1 cellular context compared by ENCODE assay signal in genomic region chr7:103347507-103348267, GRCh38.
A peak's percentile ranks its signal among the peaks of the same experiment; 100 is the strongest.
TF ChIP-seq lines count a peak whose summit lies in the region.

TSS of gene PSMC2 (plus strand) at chr7:103347643. CDS start at chr7:103347712, 69 bp downstream.

TF ChIP-seq in K562, 482 proteins besides CTCF, POLR2A, EP300 and RAD21 (continued from another document and continues in another):
- TF ChIP-seq THAP12 (CRISPR knock-in tag; IDR thresholded peaks at IDR 0.05) (no peak), CHAMP1 (IDR thresholded peaks at IDR 0.05) (0 out of 2 replicates have a peak, but pooled peaks have one; percentile 37), ETS1 (conservative IDR thresholded peaks at IDR 0.05; ENCODE audit: control insufficient read depth, low read depth, low read length) (peak; percentile 86), TRIM24 (IDR thresholded peaks at IDR 0.05) (peak in 1 of 2 experiments; percentile 95; a peak in 2 of 4 replicates), ZNF217 (CRISPR knock-in tag; IDR thresholded peaks at IDR 0.05) (no peak), ZC3H11A (IDR thresholded peaks at IDR 0.05; ENCODE audit: low read depth, low read length) (no peak), RBM34 (IDR thresholded peaks at IDR 0.05; ENCODE audit: borderline replicate concordance, insufficient read depth, low read length) (no peak), MBD2 (IDR thresholded peaks at IDR 0.05; ENCODE audit: borderline replicate concordance, low read depth) (peak; percentile 66), CTCFL (IDR thresholded peaks at IDR 0.05; ENCODE audit: borderline replicate concordance, insufficient read depth, low read depth, low read length, poor library complexity, severe bottlenecking) (no peak), PKNOX1 (IDR thresholded peaks at IDR 0.05) (peak; percentile 53), HNRNPK (IDR thresholded peaks at IDR 0.05; ENCODE audit: low read depth, low read length, poor library complexity, severe bottlenecking) (no peak), ZNF232 (CRISPR knock-in tag; IDR thresholded peaks at IDR 0.05) (peak; percentile 70; the same call in 1 of the 2 replicates), ZNF830 (CRISPR knock-in tag; IDR thresholded peaks at IDR 0.05) (no peak), ZBTB43 (CRISPR knock-in tag; IDR thresholded peaks at IDR 0.05) (no peak), CBX3 (IDR thresholded peaks at IDR 0.05; ENCODE audit: borderline replicate concordance in 1 of 2, low read length in 2 of 2) (peak in 1 of 2 experiments; percentile 70; a peak in 1 of 3 replicates), STAT6 (CRISPR knock-in tag; IDR thresholded peaks at IDR 0.05) (0 out of 2 replicates have a peak, but pooled peaks have one; percentile 38), HDAC2 (IDR thresholded peaks at IDR 0.05) (peak; percentile 70; the same call in 1 of the 2 replicates), ELF2 (CRISPR knock-in tag; IDR thresholded peaks at IDR 0.05) (peak; percentile 53; the same call in 1 of the 2 replicates), HCFC1 (IDR thresholded peaks at IDR 0.05; ENCODE audit: low read depth, low read length) (peak; percentile 69), ZC3H8 (IDR thresholded peaks at IDR 0.05) (no peak), RBFOX2 (IDR thresholded peaks at IDR 0.05; ENCODE audit: low read depth, low read length) (peak; percentile 76), NR2C2 (CRISPR knock-in tag; IDR thresholded peaks at IDR 0.05) (peak; percentile 85), NR2C2 (tag; IDR thresholded peaks at IDR 0.05) (peak; percentile 94), E2F6 (IDR thresholded peaks at IDR 0.05; ENCODE audit: borderline replicate concordance in 1 of 2, extremely low read depth in 1 of 2, insufficient read depth in 1 of 2, insufficient read length in 1 of 2, low read depth in 1 of 2, low read length in 1 of 2, poor library complexity in 1 of 2, severe bottlenecking in 1 of 2) (peak in 1 of 2 experiments; percentile 21), ZNF253 (CRISPR knock-in tag; conservative IDR thresholded peaks at IDR 0.05) (no peak), ZNF79 (CRISPR knock-in tag; IDR thresholded peaks at IDR 0.05; ENCODE audit: low read depth) (no peak), ETV5 (CRISPR knock-in tag; IDR thresholded peaks at IDR 0.05; ENCODE audit: low read depth) (peak; percentile 88), TSC22D4 (tag; IDR thresholded peaks at IDR 0.05) (no peak), NFE2L1 (tag; IDR thresholded peaks at IDR 0.05; ENCODE audit: borderline replicate concordance, low read depth) (no peak), ZNF583 (CRISPR knock-in tag; IDR thresholded peaks at IDR 0.05) (no peak), RCOR1 (IDR thresholded peaks at IDR 0.05; ENCODE audit: borderline replicate concordance in 1 of 2, low read depth in 2 of 2, low read length in 2 of 2) (peak in 1 of 2 experiments; percentile 61; a peak in 1 of 4 replicates), FIP1L1 (IDR thresholded peaks at IDR 0.05; ENCODE audit: low read depth, low read length, poor library complexity, severe bottlenecking) (no peak), SMARCA5 (IDR thresholded peaks at IDR 0.05) (no peak), PYGO2 (tag; IDR thresholded peaks at IDR 0.05) (0 out of 2 replicates have a peak, but pooled peaks have one; percentile 39), ZNF512 (tag; IDR thresholded peaks at IDR 0.05) (no peak), ZNF384 (IDR thresholded peaks at IDR 0.05; ENCODE audit: low read depth, low read length) (peak; percentile 18; the same call in 1 of the 2 replicates), ZNF668 (CRISPR knock-in tag; IDR thresholded peaks at IDR 0.05) (no peak), RUNX1 (IDR thresholded peaks at IDR 0.05; ENCODE audit: low read depth) (no peak), USF1 (CRISPR knock-in tag; IDR thresholded peaks at IDR 0.05) (peak; percentile 78), BACH1 (tag; IDR thresholded peaks at IDR 0.05) (peak; percentile 73), MEF2D (tag; conservative IDR thresholded peaks at IDR 0.05; ENCODE audit: low read depth) (no peak), GMEB1 (CRISPR knock-in tag; IDR thresholded peaks at IDR 0.05) (no peak; the same call in 1 of the 2 replicates), TAF1 (IDR thresholded peaks at IDR 0.05; ENCODE audit: control insufficient read depth, extremely low read depth, insufficient read depth, low read length, severe bottlenecking) (peak; percentile 97), L3MBTL2 (IDR thresholded peaks at IDR 0.05) (peak; percentile 42; the same call in 1 of the 2 replicates), ZNF124 (CRISPR knock-in tag; IDR thresholded peaks at IDR 0.05) (no peak)
